27 cellular contexts compared by ENCODE assay signal in genomic region chr6:148470606-148471299, GRCh38.
A peak's percentile ranks its signal among the peaks of the same experiment; 100 is the strongest.
DNase-seq lines count a peak whose midpoint lies in the region; ATAC-seq and TF ChIP-seq lines count a peak whose summit lies in the region.
"Had no signal": no experiment of that assay in that cellular context is flagged by ENCODE, and none has a peak within 500 bp of the region (broad histone marks: within the 10 kb centered on the region; RNA-seq: fewer than 3 reads in every experiment).

No MANE protein-coding gene starts in this region.

- TF ChIP-seq POLR2A in esophagus muscularis mucosa (IDR thresholded peaks at IDR 0.05; ENCODE audit: low read depth) (no peak), gastrocnemius medialis (IDR thresholded peaks at IDR 0.05) (no peak)

- H3K4me1 ChIP-seq in ascending aorta (peaks cover 6 to 14% of the 10 kb centered on the region in 2 donors), esophagus muscularis mucosa (peaks cover 11 to 22% (median 14%) of the 10 kb centered on the region in 4 donors), gastrocnemius medialis (peaks cover 4 to 7% of the 10 kb centered on the region in 2 donors)
- H3K4me1 ChIP-seq: A549, sigmoid colon had no signal

- H3K27ac ChIP-seq in ascending aorta (peak overlapping the region; percentile 7 to 53), esophagus muscularis mucosa (replicated peaks in 1 of 4) (no peak overlapping the region), gastrocnemius medialis (peak overlapping the region in 3 of 4 donors; percentile 38 to 68 (median 61))
- H3K27ac ChIP-seq: A549, epithelial cell of prostate, upper lobe of right lung had no signal

- H3K9me3 ChIP-seq in ascending aorta = no peaks in the 10 kb centered on the region
- no peaks in the 10 kb centered on the region for H3K9me3 ChIP-seq in esophagus muscularis mucosa
- no peaks in the 10 kb centered on the region for H3K9me3 ChIP-seq in gastrocnemius medialis
- H3K9me3 ChIP-seq: A549, sigmoid colon, upper lobe of right lung had no signal

- H3K27me3 ChIP-seq in ascending aorta (no peaks in the 10 kb centered on the region), esophagus muscularis mucosa (no peaks in the 10 kb centered on the region), gastrocnemius medialis (no peaks in the 10 kb centered on the region)
- H3K27me3 ChIP-seq: sigmoid colon, upper lobe of right lung had no signal

- ATAC-seq in GM18861 (IDR thresholded peaks at IDR 0.05; ENCODE audit: unreplicated experiment) (peak; percentile 66), gastrocnemius medialis (no peak), GM21515 (IDR thresholded peaks at IDR 0.05; ENCODE audit: unreplicated experiment) (no peak)
- ATAC-seq: A549; left lobe of liver; natural killer cell treated with Interleukin-12 subunit alpha and Interleukin-12 subunit beta and Interleukin-15 and Interleukin-18, amount 100 ng/mL, for 72 hours; stimulated activated naive CD8-positive, alpha-beta T cell treated with anti-CD3 and anti-CD28 coated beads, Interleukin-15, amount 100 ng/mL, for 72 hours; T-helper 17 cell; upper lobe of right lung had no signal

- H3K36me3 ChIP-seq in ascending aorta = peaks cover 9 to 11% of the 10 kb centered on the region in 2 donors
- H3K36me3 ChIP-seq in esophagus muscularis mucosa = peaks cover 5 to 40% (median 21%) of the 10 kb centered on the region in 4 donors
- peaks cover 0 to 7% of the 10 kb centered on the region in 2 donors for H3K36me3 ChIP-seq in gastrocnemius medialis

- in situ Hi-C loops in gastrocnemius medialis (cut with MboI; ENCODE audit: low sequenced_read_pairs in 4 of 4) = loop anchor here in 1 of 4 donors (5.0 to 25.0 kb wide), 2 partner anchors 288 to 958 kb away; partner anchors contain the start of gene SAMD5

- no peak for TF ChIP-seq CTCF in ascending aorta (IDR thresholded peaks at IDR 0.05)
- TF ChIP-seq CTCF in esophagus muscularis mucosa (IDR thresholded peaks at IDR 0.05) = no peak
- TF ChIP-seq CTCF in gastrocnemius medialis (IDR thresholded peaks at IDR 0.05 in 4 of 5, conservative IDR thresholded peaks at IDR 0.05 in 1 of 5) = no peak

- TF ChIP-seq EP300 in esophagus muscularis mucosa (IDR thresholded peaks at IDR 0.05) = no peak

- WGBS in esophagus muscularis mucosa = 89% methylated on average over 9 of the region's 9 CpGs

- no peak overlapping the region for H3K4me3 ChIP-seq in ascending aorta
- H3K4me3 ChIP-seq in esophagus muscularis mucosa = no peak overlapping the region
- no peak overlapping the region for H3K4me3 ChIP-seq in gastrocnemius medialis
- H3K4me3 ChIP-seq: A549, sigmoid colon, upper lobe of right lung had no signal

- intact Hi-C loops in ascending aorta (cut with DNase I) = loop anchor here (5.0 kb wide), 1 partner anchor 1362 kb away; no protein-coding TSS in a partner anchor
- intact Hi-C loops in esophagus muscularis mucosa (cut with DNase I) = no loop called here
- intact Hi-C loops in gastrocnemius medialis (cut with DNase I; ENCODE audit: low total_unique reads) = loop anchor here (10.0 kb wide), 1 partner anchor 54 kb away; no protein-coding TSS in a partner anchor

- DNase-seq in ascending aorta (ENCODE audit: low spot score in 2 of 2) (no peak), esophagus muscularis mucosa (ENCODE audit: extremely low spot score) (peak; percentile 66), gastrocnemius medialis (no peak), kidney glomerular epithelial cell (lab: John Stamatoyannopoulos, UW) (no peak), NCI-H1092 (lab: John Stamatoyannopoulos, UW) (no peak), NCI-H748 (lab: John Stamatoyannopoulos, UW; ENCODE audit: unreplicated experiment) (no peak)
- DNase-seq: activated CD4-positive, alpha-beta T cell treated with anti-CD3 and anti-CD28 coated beads, Interleukin-2, amount 50 U/mL, for 1 hour; activated naive CD4-positive, alpha-beta T cell treated with anti-CD3 and anti-CD28 coated beads, Interleukin-2, amount 10 ng/mL, durations not matched to agents 7 days and 5 days; amygdala; central memory CD4-positive, alpha-beta T cell; COR-L47; DMS79 treated with DMSO at 0.1 percent for 48 hours; foreskin fibroblast; H7; NCI-H1048; NCI-H187 treated with DMSO at 0.1 percent for 48 hours; NCI-H526 treated with DMSO at 0.1 percent for 48 hours; sigmoid colon; stimulated activated naive CD8-positive, alpha-beta T cell treated with anti-CD3 and anti-CD28 coated beads, Interleukin-15, amount 100 ng/mL, for 72 hours; T-helper 17 cell; upper lobe of right lung had no signal

Comparison
In these comparisons a context has a peak if more than half of its experiments do, and no peak if none do; other contexts are left out.
1. H3K27ac ChIP-seq: peak in ascending aorta (2 of 2) and gastrocnemius medialis (3 of 4); none in esophagus muscularis mucosa (0 of 4).